In the genomic region with DNA sequence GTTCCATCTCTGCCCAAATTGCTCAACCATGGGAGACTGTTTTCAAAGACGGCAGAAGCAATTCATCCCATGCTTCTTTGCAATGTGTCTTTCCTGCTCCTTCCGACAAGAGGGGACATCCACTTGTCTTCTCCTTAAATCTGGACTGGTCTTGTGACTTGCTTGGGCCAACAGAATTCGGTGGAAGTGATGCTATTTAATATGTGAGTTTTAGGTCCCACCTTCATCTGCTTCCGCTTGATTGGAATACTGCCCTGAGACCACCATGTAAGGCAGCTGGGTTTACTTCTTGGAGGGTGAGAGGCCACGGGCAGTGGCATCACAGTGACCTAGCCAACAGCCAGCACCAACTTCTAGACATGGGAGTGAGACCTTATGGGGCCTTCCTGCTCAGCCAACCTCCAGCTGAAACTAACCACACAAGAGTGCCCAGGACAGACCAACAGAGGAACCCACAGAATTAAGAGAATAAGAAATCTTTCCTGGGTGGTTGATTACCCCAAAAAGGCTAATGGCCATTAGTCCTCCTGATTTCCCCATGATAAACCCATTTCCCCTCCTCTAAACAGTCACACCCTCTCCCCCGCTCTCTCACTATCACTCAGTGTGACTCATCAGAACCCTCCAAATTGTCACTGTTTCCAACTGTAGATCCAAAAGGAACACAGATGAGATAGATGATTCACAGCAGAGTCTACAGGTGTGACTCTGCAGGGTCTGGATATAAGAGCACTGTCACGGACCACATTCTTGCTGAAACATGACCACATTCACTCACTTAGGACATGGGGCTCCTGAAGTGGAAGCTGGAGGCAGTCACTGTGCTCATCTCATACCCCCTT, we compare ENCODE assay signal across 10 cellular contexts. TPM values are rescaled to one million over a fixed set of nuclear protein-coding genes. Genes with fewer than 3 reads are reported as not detected.
DNase-seq lines count a peak whose midpoint lies in the region; ATAC-seq and TF ChIP-seq lines count a peak whose summit lies in the region.
"Had no signal": no experiment of that assay in that cellular context is flagged by ENCODE, and none has a peak within 500 bp of the region (broad histone marks: within the 10 kb centered on the region; RNA-seq: fewer than 3 reads in every experiment).

No MANE protein-coding gene starts in this region.

- H3K36me3 ChIP-seq in uterus, result no peaks in the 10 kb centered on the region

- H3K36me3 Mint-ChIP-seq in activated T-cell treated with anti-CD3 and anti-CD28 coated beads, Interleukin-2, amount 50 U/mL, for 72 hours (ENCODE audit: insufficient read depth in 2 of 2), result peaks cover 1 to 2% of the 10 kb centered on the region in 2 donors
- H3K36me3 Mint-ChIP-seq: natural killer cell had no signal

- H3K27ac ChIP-seq in uterus, result no peak overlapping the region

- H3K4me1 Mint-ChIP-seq in activated T-cell treated with anti-CD3 and anti-CD28 coated beads, Interleukin-2, amount 50 U/mL, for 72 hours (ENCODE audit: low read depth), result peaks cover 13% of the 10 kb centered on the region

- H3K4me3 Mint-ChIP-seq in activated T-cell treated with anti-CD3 and anti-CD28 coated beads, Interleukin-2, amount 50 U/mL, for 72 hours, result no peak overlapping the region
- H3K4me3 Mint-ChIP-seq: HFFc6, natural killer cell had no signal

- H3K27me3 ChIP-seq in uterus, result no peaks in the 10 kb centered on the region

- H3K4me1 ChIP-seq in uterus, result no peaks in the 10 kb centered on the region

- TF ChIP-seq CTCF in omental fat pad (IDR thresholded peaks at IDR 0.05) (no peak), uterus (IDR thresholded peaks at IDR 0.05) (no peak)

- H3K27ac Mint-ChIP-seq in activated T-cell treated with anti-CD3 and anti-CD28 coated beads, Interleukin-2, amount 50 U/mL, for 72 hours, result no peak overlapping the region
- H3K27ac Mint-ChIP-seq: HFFc6 had no signal

- H3K9me3 Mint-ChIP-seq in activated T-cell treated with anti-CD3 and anti-CD28 coated beads, Interleukin-2, amount 50 U/mL, for 72 hours, result peaks cover 0 to 3% of the 10 kb centered on the region in 2 donors
- H3K9me3 Mint-ChIP-seq: HFFc6, natural killer cell had no signal

- no peaks in the 10 kb centered on the region for H3K9me3 ChIP-seq in uterus

- H3K4me3 ChIP-seq in uterus, result no peak overlapping the region

- no peak for TF ChIP-seq POLR2A in uterus (IDR thresholded peaks at IDR 0.05)

- H3K27me3 Mint-ChIP-seq in activated T-cell treated with anti-CD3 and anti-CD28 coated beads, Interleukin-2, amount 50 U/mL, for 72 hours (ENCODE audit: low read depth), result peaks cover 19% of the 10 kb centered on the region

- peak; percentile 40 for ATAC-seq in GM19351 (IDR thresholded peaks at IDR 0.05; ENCODE audit: unreplicated experiment)
- peak; percentile 60 for ATAC-seq in HG02885 (IDR thresholded peaks at IDR 0.05; ENCODE audit: poor library complexity, unreplicated experiment)
- ATAC-seq in activated T-cell treated with anti-CD3 and anti-CD28 coated beads, Interleukin-2, amount 50 U/mL, for 72 hours (replicated peaks in 1 of 2), result peak; percentile 94 to 96
- ATAC-seq in omental fat pad (ENCODE audit: low FRiP score), result peak; percentile 29
- ATAC-seq in HG03175 (IDR thresholded peaks at IDR 0.05; ENCODE audit: unreplicated experiment), result no peak

- intact Hi-C loops in uterus (cut with DNase I; ENCODE audit: low total_unique reads), result no loop called here

- peak; percentile 28 to 40 for DNase-seq in activated T-cell treated with anti-CD3 and anti-CD28 coated beads, Interleukin-2, amount 50 U/mL, for 72 hours
- DNase-seq in omental fat pad (ENCODE audit: low spot score), result no peak
- no peak for DNase-seq in uterus
- DNase-seq in NCI-H2196 (lab: John Stamatoyannopoulos, UW; ENCODE audit: unreplicated experiment), result no peak
- DNase-seq: HFFc6, natural killer cell, NCI-H1092 treated with DMSO at 0.1 percent for 48 hours had no signal

RNA-seq across cellular contexts. Expression of a gene that starts 16.2 kb away (rescaled TPM):
- 10 to 100 TPM; 17.5 to 44.7 TPM for total RNA-seq in activated T-cell treated with anti-CD3 and anti-CD28 coated beads, Interleukin-2, amount 50 U/mL, for 72 hours
- total RNA-seq in omental fat pad (1,000 to 10,000 TPM in 3 of 4 donors, 100 to 1,000 TPM in 1; 917 to 1,730 (median 1,246) TPM), uterus (1,000 to 10,000 TPM in 1 of 4 donors, 100 to 1,000 TPM in 3; 242 to 1,280 (median 486) TPM)

Comparison
In these comparisons a context has a peak if more than half of its experiments do, and no peak if none do; other contexts are left out.
1. DNase-seq: peak in activated T-cell treated with anti-CD3 and anti-CD28 coated beads, Interleukin-2, amount 50 U/mL, for 72 hours (2 of 2); none in omental fat pad (single experiment), uterus (0 of 2) and NCI-H2196 (single experiment).
2. RNA of a gene that starts 16.2 kb away (total RNA-seq): 917 to 1,730 TPM in omental fat pad and 242 to 1,280 TPM in uterus; 17.5 to 44.7 TPM in activated T-cell treated with anti-CD3 and anti-CD28 coated beads, Interleukin-2, amount 50 U/mL, for 72 hours; every median in the first group is over 4 times any median in the second.